In the genomic region with DNA sequence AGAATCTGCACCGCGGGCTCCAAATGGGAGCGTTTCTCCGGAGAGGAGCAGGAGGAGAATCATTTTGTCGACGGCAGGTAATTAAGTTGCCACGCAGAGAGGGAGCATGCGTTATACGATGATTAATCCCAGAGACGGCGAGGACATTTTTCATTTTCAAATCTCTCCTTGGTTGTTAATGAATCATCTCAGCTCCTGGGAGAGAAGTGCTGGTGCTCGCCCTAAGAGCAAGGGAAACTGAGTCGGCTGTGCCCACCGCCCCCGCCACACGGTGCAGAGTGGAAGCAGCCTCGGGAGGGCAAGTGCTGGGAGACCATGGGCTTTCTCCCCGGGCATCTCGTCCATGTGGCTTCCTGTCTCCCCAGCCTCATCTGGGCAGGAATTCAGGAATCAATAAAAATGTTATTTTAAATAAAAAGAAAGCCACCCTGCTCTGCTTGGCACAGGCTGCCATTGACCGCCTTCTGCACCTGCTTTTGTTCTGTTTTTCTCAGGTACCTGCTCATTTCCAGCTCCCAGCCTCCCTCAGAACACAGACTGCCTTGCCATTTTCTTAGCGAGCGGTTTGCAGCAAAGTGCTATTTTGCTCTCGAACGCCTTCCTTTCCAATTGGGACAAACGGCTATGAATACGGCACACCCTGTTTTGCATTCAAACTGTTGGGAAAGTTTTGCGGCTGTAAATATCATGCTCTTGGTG, we compare ENCODE assay signal across 23 cellular contexts. TPM values are rescaled to one million over a fixed set of nuclear protein-coding genes. Genes with fewer than 3 reads are reported as not detected.
DNase-seq lines count a peak whose midpoint lies in the region; ATAC-seq and TF ChIP-seq lines count a peak whose summit lies in the region.
"Had no signal": no experiment of that assay in that cellular context is flagged by ENCODE, and none has a peak within 500 bp of the region (broad histone marks: within the 10 kb centered on the region; RNA-seq: fewer than 3 reads in every experiment).

No MANE protein-coding gene starts in this region.

- TF ChIP-seq CTCF in GM23338 (conservative IDR thresholded peaks at IDR 0.05; ENCODE audit: low read depth in 2 of 2): no peak

- H3K36me3 ChIP-seq in GM23338 (ENCODE audit: insufficient read depth): no peaks in the 10 kb centered on the region
- H3K36me3 ChIP-seq in adipocyte (ENCODE audit: control insufficient read depth, insufficient read depth, low read length, severe bottlenecking): no peaks in the 10 kb centered on the region
- H3K36me3 ChIP-seq: esophagus squamous epithelium, thoracic aorta had no signal

- H3K4me2 ChIP-seq in GM23338: no peak overlapping the region

- H3K4me3 Mint-ChIP-seq in GM23338: no peak overlapping the region
- H3K4me3 Mint-ChIP-seq: central memory CD8-positive, alpha-beta T cell; memory B cell had no signal

- no peak for DNase-seq in GM23338 (ENCODE audit: low spot score)
- DNase-seq in adipocyte (ENCODE audit: low read depth): peak; percentile 3
- peak in 24 of 42 donors; percentile 18 to 57 (median 36) for DNase-seq in head of caudate nucleus
- DNase-seq in superior temporal gyrus (ENCODE audit: extremely low spot score): peak; percentile 35
- DNase-seq in AG08395 (ENCODE audit: low spot score): no peak
- no peak for DNase-seq in dermis blood vessel endothelial cell
- DNase-seq: activated CD4-positive, alpha-beta T cell treated with anti-CD3 and anti-CD28 coated beads, Interleukin-2, amount 50 U/mL, for 48 hours; activated gamma-delta T cell treated with Interleukin-2 at 50 U/mL for 16 hours; DMS79 treated with DMSO at 0.1 percent for 48 hours; effector memory CD4-positive, alpha-beta T cell; esophagus squamous epithelium; NCI-H2029 treated with DMSO at 0.1 percent for 48 hours; NCI-H524; retina; SIG-M5; stimulated activated CD4-positive, alpha-beta T cell treated with anti-CD3 and anti-CD28 coated beads, Interleukin-12 subunit alpha, Interleukin-12 subunit beta, amount 100 ng/mL, for 4 hours had no signal

- no peaks in the 10 kb centered on the region for H4K20me1 ChIP-seq in GM23338 (replicated peaks; ENCODE audit: insufficient read depth)

- H3K27ac ChIP-seq in GM23338 (ENCODE audit: low read depth): no peak overlapping the region
- H3K27ac ChIP-seq: esophagus squamous epithelium, thoracic aorta had no signal

- H3K79me2 ChIP-seq in GM23338 (replicated peaks; ENCODE audit: insufficient read depth): no peaks in the 10 kb centered on the region

- H3K27me3 Mint-ChIP-seq in GM23338 (ENCODE audit: insufficient read depth, low read depth, poor library complexity): peaks cover 3% of the 10 kb centered on the region

- no peaks in the 10 kb centered on the region for H3K4me1 ChIP-seq in GM23338 (ENCODE audit: insufficient read depth)
- H3K4me1 ChIP-seq in adipocyte (ENCODE audit: control insufficient read depth, insufficient read depth, low read length): peaks cover 25% of the 10 kb centered on the region

- peak overlapping the region; percentile 52; the same call in 1 of the 2 replicates for H2AFZ ChIP-seq in GM23338

- peak overlapping the region; percentile 2 for H3K9ac ChIP-seq in adipocyte (ENCODE audit: low read length)

- H3F3A ChIP-seq in GM23338 (replicated peaks; ENCODE audit: low read depth): no peaks in the 10 kb centered on the region

- peaks cover 8% of the 10 kb centered on the region for H3K4me1 Mint-ChIP-seq in GM23338
- H3K4me1 Mint-ChIP-seq: central memory CD8-positive, alpha-beta T cell; memory B cell had no signal

- no peaks in the 10 kb centered on the region; the same call in 2 of the 3 replicates for H3K36me3 Mint-ChIP-seq in GM23338 (ENCODE audit: low read depth)
- H3K36me3 Mint-ChIP-seq: memory B cell had no signal

- no peaks in the 10 kb centered on the region for H3K9me3 Mint-ChIP-seq in GM23338
- H3K9me3 Mint-ChIP-seq: central memory CD8-positive, alpha-beta T cell; memory B cell; nephron had no signal

- H3K27me3 ChIP-seq in GM23338 (ENCODE audit: insufficient read depth): no peaks in the 10 kb centered on the region
- H3K27me3 ChIP-seq in adipocyte (replicated peaks; ENCODE audit: control insufficient read depth, insufficient read depth, low read length): peaks cover 48% of the 10 kb centered on the region

- no peaks in the 10 kb centered on the region for H3K9me2 ChIP-seq in GM23338 (ENCODE audit: insufficient read depth)

- ATAC-seq in GM23338 (no peak), GM19328 (IDR thresholded peaks at IDR 0.05; ENCODE audit: unreplicated experiment) (no peak)

- H3K4me3 ChIP-seq in GM23338 (no peak overlapping the region), adipocyte (ENCODE audit: low read length) (peak overlapping the region; percentile 63)
- H3K4me3 ChIP-seq: esophagus squamous epithelium, thoracic aorta had no signal

- intact Hi-C loops in head of caudate nucleus (cut with DNase I): no loop called here

- no peaks in the 10 kb centered on the region for H3K9me3 ChIP-seq in adipocyte (ENCODE audit: control insufficient read depth, low read length)
- H3K9me3 ChIP-seq: esophagus squamous epithelium, thoracic aorta had no signal

- no peak overlapping the region for H3K27ac Mint-ChIP-seq in GM23338
- H3K27ac Mint-ChIP-seq: memory B cell had no signal

TF ChIP-seq in GM23338, 12 proteins besides CTCF, POLR2A, EP300 and RAD21:
- TF ChIP-seq EZH2 (IDR thresholded peaks at IDR 0.05; ENCODE audit: low read depth, unreplicated experiment): no peak
- no peak for TF ChIP-seq ZNF114 (CRISPR knock-in tag; IDR thresholded peaks at IDR 0.05)
- no peak for TF ChIP-seq ZNF331 (CRISPR knock-in tag; IDR thresholded peaks at IDR 0.05; ENCODE audit: low read depth)
- TF ChIP-seq, protein P1, sequence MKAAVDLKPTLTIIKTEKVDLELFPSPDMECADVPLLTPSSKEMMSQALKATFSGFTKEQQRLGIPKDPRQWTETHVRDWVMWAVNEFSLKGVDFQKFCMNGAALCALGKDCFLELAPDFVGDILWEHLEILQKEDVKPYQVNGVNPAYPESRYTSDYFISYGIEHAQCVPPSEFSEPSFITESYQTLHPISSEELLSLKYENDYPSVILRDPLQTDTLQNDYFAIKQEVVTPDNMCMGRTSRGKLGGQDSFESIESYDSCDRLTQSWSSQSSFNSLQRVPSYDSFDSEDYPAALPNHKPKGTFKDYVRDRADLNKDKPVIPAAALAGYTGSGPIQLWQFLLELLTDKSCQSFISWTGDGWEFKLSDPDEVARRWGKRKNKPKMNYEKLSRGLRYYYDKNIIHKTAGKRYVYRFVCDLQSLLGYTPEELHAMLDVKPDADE (IDR thresholded peaks at IDR 0.05): no peak
- TF ChIP-seq JUNB (IDR thresholded peaks at IDR 0.05; ENCODE audit: unreplicated experiment): no peak
- TF ChIP-seq STAT1 (IDR thresholded peaks at IDR 0.05; ENCODE audit: unreplicated experiment): no peak
- no peak for TF ChIP-seq EZH2phosphoT487 (IDR thresholded peaks at IDR 0.05; ENCODE audit: unreplicated experiment)
- TF ChIP-seq CREB1 (CRISPR knock-in tag; IDR thresholded peaks at IDR 0.05; ENCODE audit: low read depth): no peak

RNA-seq across cellular contexts. Expression of gene FCN1, which starts 24.9 kb away (rescaled TPM):
- not detected in 2 replicates for total RNA-seq in GM23338 (2014; rRNA removed; shearing (Covaris generic))
- not detected in 2 replicates for polyA plus RNA-seq in GM23338 (2016; fragmentation: Nextera tagmentation; extraction: Ambion mirVana)
- total RNA-seq in dermis blood vessel endothelial cell: not detected in 2 replicates
- total RNA-seq: T-helper 1 cell treated with Interleukin-12 subunit alpha and Interleukin-12 subunit beta and Interleukin-4 antibody, amounts not matched to agents 30 ng/mL and 1 ng/mL, for 36 hours had no signal
- polyA plus RNA-seq: keratinocyte had no signal

Comparison
In these comparisons a context has a peak if more than half of its experiments do, and no peak if none do; other contexts are left out.
1. DNase-seq: peak in adipocyte (single experiment), head of caudate nucleus (24 of 42) and superior temporal gyrus (single experiment); none in GM23338 (single experiment), AG08395 (single experiment) and dermis blood vessel endothelial cell (single experiment).